ENCODE assay signal across 18 cellular contexts in the genomic region with DNA sequence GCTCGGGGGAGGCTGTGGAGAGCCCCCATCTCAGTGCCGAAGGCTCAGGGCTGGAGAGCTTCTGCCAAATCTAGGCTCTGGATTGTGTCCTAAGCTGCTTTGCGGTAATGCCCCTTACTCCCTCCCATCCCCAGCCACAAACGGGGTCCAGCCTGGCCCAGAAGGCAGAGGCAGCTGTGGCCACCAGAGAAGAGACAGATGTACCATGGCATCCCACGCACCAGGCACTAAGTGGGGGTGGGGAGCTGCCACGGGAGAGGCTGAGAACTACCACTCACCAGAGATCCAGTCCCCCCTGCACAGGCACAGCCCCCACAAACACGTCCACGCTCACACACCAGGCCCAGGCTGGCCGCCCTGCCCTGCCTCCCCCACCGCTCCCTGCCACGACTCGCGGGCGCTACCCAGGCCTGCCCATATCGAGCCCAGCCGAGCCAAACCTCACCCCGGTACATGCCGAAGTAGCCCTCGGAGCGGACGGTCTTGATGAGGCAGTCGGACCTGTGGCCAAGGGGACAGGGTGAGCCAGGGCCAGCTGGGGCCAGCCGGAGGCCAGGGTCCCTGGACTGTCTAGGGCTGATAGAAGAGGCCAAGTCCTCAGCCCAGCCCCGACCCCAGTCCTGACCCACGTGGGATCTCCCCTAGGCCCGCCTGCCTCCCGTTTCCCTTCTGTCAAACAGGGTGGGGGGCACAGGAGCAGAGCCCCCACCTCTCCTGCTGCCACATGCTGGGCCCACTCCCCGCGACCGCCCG. TPM values are rescaled to one million over a fixed set of nuclear protein-coding genes. Genes with fewer than 3 reads are reported as not detected.
DNase-seq lines count a peak whose midpoint lies in the region; ATAC-seq and TF ChIP-seq lines count a peak whose summit lies in the region.
"Had no signal": no experiment of that assay in that cellular context is flagged by ENCODE, and none has a peak within 500 bp of the region (broad histone marks: within the 10 kb centered on the region; RNA-seq: fewer than 3 reads in every experiment).

No MANE protein-coding gene starts in this region.

- H3K9ac ChIP-seq in IMR-90 (ENCODE audit: low read depth, low read length), result no peak overlapping the region

- no peak for TF ChIP-seq RAD21 in IMR-90 (IDR thresholded peaks at IDR 0.05; ENCODE audit: low read length)

- H4K20me1 ChIP-seq in IMR-90 (ENCODE audit: insufficient read depth, low read length), result peaks cover 18% of the 10 kb centered on the region

- H3K36me3 Mint-ChIP-seq in CD8-positive, alpha-beta T cell, result peaks cover 20% of the 10 kb centered on the region
- peaks cover 12% of the 10 kb centered on the region for H3K36me3 Mint-ChIP-seq in activated naive CD8-positive, alpha-beta T cell treated with anti-CD3 and anti-CD28 coated beads for 36 hours
- H3K36me3 Mint-ChIP-seq: natural killer cell treated with Interleukin-12 subunit alpha and Interleukin-12 subunit beta and Interleukin-15 and Interleukin-18, amount 100 ng/mL, for 72 hours had no signal

- no peak overlapping the region for H3K4ac ChIP-seq in IMR-90 (ENCODE audit: low read depth, low read length)

- H4K5ac ChIP-seq in IMR-90 (ENCODE audit: low read depth, low read length), result no peak overlapping the region

- H3K4me1 ChIP-seq in CD8-positive, alpha-beta T cell (ENCODE audit: insufficient read depth, low read length), result peaks cover 25% of the 10 kb centered on the region
- H3K4me1 ChIP-seq in IMR-90 (ENCODE audit: control insufficient read depth, insufficient read depth, low read length), result peaks cover 16% of the 10 kb centered on the region

- H3K27me3 Mint-ChIP-seq in CD8-positive, alpha-beta T cell (ENCODE audit: low read depth), result no peaks in the 10 kb centered on the region
- no peaks in the 10 kb centered on the region for H3K27me3 Mint-ChIP-seq in activated naive CD8-positive, alpha-beta T cell treated with anti-CD3 and anti-CD28 coated beads for 36 hours
- H3K27me3 Mint-ChIP-seq: activated CD4-positive, alpha-beta T cell treated with anti-CD3 and anti-CD28 coated beads, Interleukin-2, amount 10 ng/mL, durations not matched to agents 7 days and 5 days; natural killer cell treated with Interleukin-12 subunit alpha and Interleukin-12 subunit beta and Interleukin-15 and Interleukin-18, amount 100 ng/mL, for 72 hours had no signal

- no peak overlapping the region for H3K27ac ChIP-seq in CD8-positive, alpha-beta T cell (ENCODE audit: low read depth, low read length)
- no peak overlapping the region for H3K27ac ChIP-seq in IMR-90 (ENCODE audit: insufficient read depth, low read length)
- H3K27ac ChIP-seq: left lung had no signal

- no peak overlapping the region for H3K4me2 ChIP-seq in IMR-90 (ENCODE audit: low read depth, low read length)

- no peak overlapping the region for H3K14ac ChIP-seq in IMR-90 (replicated peaks; ENCODE audit: low read depth, low read length)

- H3K23ac ChIP-seq in IMR-90 (ENCODE audit: low read depth, low read length), result no peak overlapping the region

- in situ Hi-C loops in IMR-90 (cut with MboI; ENCODE audit: low sequenced_read_pairs), result no loop called here

- no peak overlapping the region for H3K18ac ChIP-seq in IMR-90 (ENCODE audit: low read depth, low read length)

- ATAC-seq in CD8-positive, alpha-beta T cell, result no peak
- no peak for ATAC-seq in IMR-90 (ENCODE audit: low read depth)
- ATAC-seq: natural killer cell treated with Interleukin-12 subunit alpha and Interleukin-12 subunit beta and Interleukin-15 and Interleukin-18, amount 100 ng/mL, for 72 hours; right cardiac atrium had no signal

- H3K4me3 Mint-ChIP-seq in CD8-positive, alpha-beta T cell, result peak overlapping the region; percentile 42
- peak overlapping the region; percentile 62 for H3K4me3 Mint-ChIP-seq in activated naive CD8-positive, alpha-beta T cell treated with anti-CD3 and anti-CD28 coated beads for 36 hours

- no peak overlapping the region for H3K27ac Mint-ChIP-seq in CD8-positive, alpha-beta T cell
- H3K27ac Mint-ChIP-seq in activated naive CD8-positive, alpha-beta T cell treated with anti-CD3 and anti-CD28 coated beads for 36 hours, result no peak overlapping the region
- H3K27ac Mint-ChIP-seq: activated CD4-positive, alpha-beta T cell treated with anti-CD3 and anti-CD28 coated beads, Interleukin-2, amount 10 ng/mL, durations not matched to agents 7 days and 5 days; natural killer cell treated with Interleukin-12 subunit alpha and Interleukin-12 subunit beta and Interleukin-15 and Interleukin-18, amount 100 ng/mL, for 72 hours had no signal

- H3K36me3 ChIP-seq in CD8-positive, alpha-beta T cell (ENCODE audit: insufficient read depth, low read length), result peaks cover 5% of the 10 kb centered on the region
- peaks cover 24% of the 10 kb centered on the region; the same call in 1 of the 2 replicates for H3K36me3 ChIP-seq in IMR-90 (ENCODE audit: control insufficient read depth, insufficient read depth, low read length)

- no peak overlapping the region for H2AK5ac ChIP-seq in IMR-90 (ENCODE audit: low read depth, low read length)

- peak overlapping the region; percentile 40 for H2AFZ ChIP-seq in IMR-90 (replicated peaks; ENCODE audit: low read length, poor library complexity)

- no peaks in the 10 kb centered on the region for H3K9me3 ChIP-seq in CD8-positive, alpha-beta T cell (ENCODE audit: low read length)
- no peaks in the 10 kb centered on the region for H3K9me3 ChIP-seq in IMR-90 (ENCODE audit: control insufficient read depth, insufficient read depth, low read length)
- H3K9me3 ChIP-seq: left lung had no signal

- no peak overlapping the region for H4K91ac ChIP-seq in IMR-90 (ENCODE audit: insufficient read depth, low read depth, low read length)

- peaks cover 16% of the 10 kb centered on the region for H3K4me1 Mint-ChIP-seq in CD8-positive, alpha-beta T cell (ENCODE audit: low read depth)
- peaks cover 9% of the 10 kb centered on the region for H3K4me1 Mint-ChIP-seq in activated naive CD8-positive, alpha-beta T cell treated with anti-CD3 and anti-CD28 coated beads for 36 hours

- dilution Hi-C loops in IMR-90 (cut with HindIII; ENCODE audit: low sequenced_read_pairs, unreplicated experiment), result no loop called here

- TF ChIP-seq CTCF in CD8-positive, alpha-beta T cell (IDR thresholded peaks at IDR 0.05), result no peak
- no peak for TF ChIP-seq CTCF in IMR-90 (conservative IDR thresholded peaks at IDR 0.05; ENCODE audit: low read depth, low read length)

- no peaks in the 10 kb centered on the region for H3K9me3 Mint-ChIP-seq in CD8-positive, alpha-beta T cell
- H3K9me3 Mint-ChIP-seq in activated naive CD8-positive, alpha-beta T cell treated with anti-CD3 and anti-CD28 coated beads for 36 hours, result no peaks in the 10 kb centered on the region
- H3K9me3 Mint-ChIP-seq: activated CD4-positive, alpha-beta T cell treated with anti-CD3 and anti-CD28 coated beads, Interleukin-2, amount 10 ng/mL, durations not matched to agents 7 days and 5 days; natural killer cell treated with Interleukin-12 subunit alpha and Interleukin-12 subunit beta and Interleukin-15 and Interleukin-18, amount 100 ng/mL, for 72 hours had no signal

- peaks cover 6% of the 10 kb centered on the region; the same call in 1 of the 2 replicates for H3K9me1 ChIP-seq in IMR-90 (ENCODE audit: insufficient read depth, low read length)

- H3K4me3 ChIP-seq in CD8-positive, alpha-beta T cell (ENCODE audit: low read depth, low read length), result no peak overlapping the region
- no peak overlapping the region for H3K4me3 ChIP-seq in IMR-90 (ENCODE audit: insufficient read depth, low read depth, low read length)

- no TSS peak for BruUV-seq in IMR-90 (replicated peaks; lab: Mats Ljungman, UMichigan)

- no peak for TF ChIP-seq POLR2A in IMR-90 (IDR thresholded peaks at IDR 0.05; ENCODE audit: low read depth, low read length)

- H3K27me3 ChIP-seq in CD8-positive, alpha-beta T cell (ENCODE audit: insufficient read depth, low read length), result no peaks in the 10 kb centered on the region
- no peaks in the 10 kb centered on the region for H3K27me3 ChIP-seq in IMR-90 (ENCODE audit: control insufficient read depth, insufficient read depth, low read length)

- CTCF ChIA-PET in CD8-positive, alpha-beta T cell (lab: Charles Lee), result interaction anchor here (1.4 kb wide), 1 partner anchor 9 kb away, joined by 3 read pairs; no protein-coding TSS in a partner anchor
- CTCF ChIA-PET in IMR-90 (lab: Yijun Ruan, JAX), result interaction anchor here (0.7 kb wide), 1 partner anchor 9 kb away, joined by 3 read pairs; no protein-coding TSS in a partner anchor

- H3K79me1 ChIP-seq in IMR-90 (ENCODE audit: low read depth in 1 of 2, low read length in 2 of 2), result peaks cover 0 to 29% of the 10 kb centered on the region in 2 experiments; a peak in 3 of 4 replicates

- H2BK20ac ChIP-seq in IMR-90 (ENCODE audit: low read depth, low read length), result no peak overlapping the region

- intact Hi-C loops in CD8-positive, alpha-beta T cell (cut with DNase I, micrococcal nuclease), result no loop called here
- intact Hi-C loops in IMR-90 (cut with micrococcal nuclease), result no loop called here

- WGBS in IMR-90 (ENCODE audit: extremely low coverage in 2 of 2, insufficient read length in 1 of 2), 2 experiments, result 90% methylated on average over 8 of the region's 31 CpGs; no CpG with 5 or more reads in 1 of the 2 experiments

- H4K8ac ChIP-seq in IMR-90 (ENCODE audit: low read depth in 2 of 2, low read length in 2 of 2), result no peak overlapping the region

- no peak for DNase-seq in CD8-positive, alpha-beta T cell
- no peak for DNase-seq in IMR-90
- no peak for DNase-seq in activated naive CD8-positive, alpha-beta T cell treated with anti-CD3 and anti-CD28 coated beads for 36 hours
- DNase-seq in myocyte (ENCODE audit: low read depth), result peak; percentile 50
- no peak for DNase-seq in globus pallidus (ENCODE audit: low spot score)
- DNase-seq in stimulated activated CD4-positive, alpha-beta T cell treated with anti-CD3 and anti-CD28 coated beads, Interleukin-12 subunit alpha, Interleukin-12 subunit beta, amount 100 ng/mL, for 4 hours, result no peak
- DNase-seq in HuH-7 (ENCODE audit: low spot score), result no peak
- no peak for DNase-seq in NCI-H226
- DNase-seq: activated CD4-positive, alpha-beta T cell treated with anti-CD3 and anti-CD28 coated beads, Interleukin-2, amount 10 ng/mL, durations not matched to agents 7 days and 5 days; activated effector memory CD4-positive, alpha-beta T cell treated with anti-CD3 and anti-CD28 coated beads, Interleukin-2, amount 50 U/mL, for 16 hours; KBM-7; left lung; NCI-H1436 treated with DMSO at 0.1 percent for 48 hours; NCI-H510A; right cardiac atrium; RPMI8226; stimulated activated CD4-positive, alpha-beta T cell treated with anti-CD3 and anti-CD28 coated beads, Interleukin-2, amount 100 ng/mL, for 48 hours had no signal

- H2BK120ac ChIP-seq in IMR-90 (ENCODE audit: low read depth, low read length), result no peak overlapping the region

- H2BK5ac ChIP-seq in IMR-90 (ENCODE audit: low read depth, low read length, poor library complexity, severe bottlenecking), result no peak overlapping the region

- no peak overlapping the region for H2AK9ac ChIP-seq in IMR-90 (replicated peaks; ENCODE audit: low read depth, low read length, poor library complexity)

- POLR2A ChIA-PET in CD8-positive, alpha-beta T cell (lab: Charles Lee), result no interaction called here
- POLR2A ChIA-PET in IMR-90 (lab: Charles Lee; ENCODE audit: unreplicated experiment), result no interaction called here

- no peak overlapping the region for H3K56ac ChIP-seq in IMR-90 (ENCODE audit: extremely low read depth, insufficient read depth, low read length)

- H2BK15ac ChIP-seq in IMR-90 (ENCODE audit: low read depth, low read length), result no peak overlapping the region

RNA-seq across cellular contexts. Expression of gene SLC25A22, which starts 3.9 kb away (rescaled TPM):
- total RNA-seq in CD8-positive, alpha-beta T cell, result 10 to 100 TPM; 11.6 to 15.7 TPM
- total RNA-seq in IMR-90 (2012; rRNA removed) (7.2 and 8.2 TPM in 2 replicates), myocyte (8.0 and 15.5 TPM in 2 replicates)
- 41.3 and 48.8 TPM in 2 replicates for polyA plus RNA-seq in IMR-90 (2012; rRNA removed)
- polyA plus RNA-seq in IMR-90 (2012; cell fraction: cytosol; rRNA removed), result 33.9 and 46.7 TPM in 2 replicates
- polyA plus RNA-seq in IMR-90 (2012; cell fraction: nucleus; rRNA removed; ENCODE audit: low replicate concordance), result 73.0 and 204 TPM in 2 replicates
- total RNA-seq in activated naive CD8-positive, alpha-beta T cell treated with anti-CD3 and anti-CD28 coated beads for 36 hours, result 10 to 100 TPM; 54.4 to 56.5 TPM
- polyA plus RNA-seq in myocyte (2012), result 13.6 TPM

RNA-seq across cellular contexts. Expression of gene CEND1, which starts 4.3 kb away (rescaled TPM):
- total RNA-seq in CD8-positive, alpha-beta T cell, result not detected
- 0.83 and 0.90 TPM in 2 replicates for total RNA-seq in IMR-90 (2012; rRNA removed)
- 4.0 and 5.0 TPM in 2 replicates for polyA plus RNA-seq in IMR-90 (2012; rRNA removed)
- polyA plus RNA-seq in IMR-90 (2012; cell fraction: cytosol; rRNA removed), result 3.3 and 5.1 TPM in 2 replicates
- 1.7 and 3.7 TPM in 2 replicates for polyA plus RNA-seq in IMR-90 (2012; cell fraction: nucleus; rRNA removed; ENCODE audit: low replicate concordance)
- total RNA-seq in activated naive CD8-positive, alpha-beta T cell treated with anti-CD3 and anti-CD28 coated beads for 36 hours, result 1 to 10 TPM in 1 of 2 experiments, under 1 TPM in 1; 0.94 to 1.0 TPM
- 0.53 and 0.94 TPM in 2 replicates for total RNA-seq in myocyte
- 1.2 TPM for polyA plus RNA-seq in myocyte (2012)

RNA-seq across cellular contexts. Expression of gene PIDD1, which starts 10.8 kb away (rescaled TPM):
- total RNA-seq in CD8-positive, alpha-beta T cell, result 10 to 100 TPM; 21.2 to 29.6 TPM
- total RNA-seq in IMR-90 (2012; rRNA removed), result 0.56 and 1.3 TPM in 2 replicates
- 16.4 and 20.3 TPM in 2 replicates for polyA plus RNA-seq in IMR-90 (2012; rRNA removed)
- polyA plus RNA-seq in IMR-90 (2012; cell fraction: cytosol; rRNA removed), result 8.2 and 12.3 TPM in 2 replicates
- polyA plus RNA-seq in IMR-90 (2012; cell fraction: nucleus; rRNA removed; ENCODE audit: low replicate concordance), result 104 and 312 TPM in 2 replicates
- 10 to 100 TPM; 29.4 to 30.5 TPM for total RNA-seq in activated naive CD8-positive, alpha-beta T cell treated with anti-CD3 and anti-CD28 coated beads for 36 hours
- 10.5 and 14.7 TPM in 2 replicates for total RNA-seq in myocyte
- 11.7 TPM for polyA plus RNA-seq in myocyte (2012)

RNA-seq across cellular contexts. Expression of gene RPLP2, which starts 15.6 kb away (rescaled TPM):
- 1,000 to 10,000 TPM; 5,702 to 5,720 TPM for total RNA-seq in CD8-positive, alpha-beta T cell
- total RNA-seq in IMR-90 (2012; rRNA removed), result 59.9 and 95.0 TPM in 2 replicates
- polyA plus RNA-seq in IMR-90 (2012; rRNA removed), result 1,851 and 1,897 TPM in 2 replicates
- polyA plus RNA-seq in IMR-90 (2012; cell fraction: cytosol; rRNA removed), result 794 and 1,177 TPM in 2 replicates
- 397 and 406 TPM in 2 replicates for polyA plus RNA-seq in IMR-90 (2012; cell fraction: nucleus; rRNA removed; ENCODE audit: low replicate concordance)
- total RNA-seq in activated naive CD8-positive, alpha-beta T cell treated with anti-CD3 and anti-CD28 coated beads for 36 hours, result 1,000 to 10,000 TPM; 3,139 to 3,274 TPM
- total RNA-seq in myocyte, result 381 and 504 TPM in 2 replicates
- polyA plus RNA-seq in myocyte (2012), result 1,554 TPM

RNA-seq across cellular contexts. Expression of gene GATD1, which starts 16.9 kb away (rescaled TPM):
- 10 to 100 TPM; 21.2 to 22.6 TPM for total RNA-seq in CD8-positive, alpha-beta T cell
- total RNA-seq in IMR-90 (2012; rRNA removed) (3.0 and 4.2 TPM in 2 replicates), myocyte (34.5 and 45.8 TPM in 2 replicates)
- 48.1 and 52.5 TPM in 2 replicates for polyA plus RNA-seq in IMR-90 (2012; rRNA removed)
- 61.4 and 99.9 TPM in 2 replicates for polyA plus RNA-seq in IMR-90 (2012; cell fraction: cytosol; rRNA removed)
- 288 and 910 TPM in 2 replicates for polyA plus RNA-seq in IMR-90 (2012; cell fraction: nucleus; rRNA removed; ENCODE audit: low replicate concordance)
- 10 to 100 TPM; 47.7 to 51.9 TPM for total RNA-seq in activated naive CD8-positive, alpha-beta T cell treated with anti-CD3 and anti-CD28 coated beads for 36 hours
- 49.6 TPM for polyA plus RNA-seq in myocyte (2012)
